In genomic region chr6:10385512-10386132, GRCh38 we compare ENCODE assay signal across 19 cellular contexts. TPM values are rescaled to one million over a fixed set of nuclear protein-coding genes. Genes with fewer than 3 reads are reported as not detected.
A peak's percentile ranks its signal among the peaks of the same experiment; 100 is the strongest.
DNase-seq lines count a peak whose midpoint lies in the region; ATAC-seq and TF ChIP-seq lines count a peak whose summit lies in the region.
"Had no signal": no experiment of that assay in that cellular context is flagged by ENCODE, and none has a peak within 500 bp of the region (broad histone marks: within the 10 kb centered on the region; RNA-seq: fewer than 3 reads in every experiment).

No MANE protein-coding gene starts in this region.

- H3K36me3 ChIP-seq in hepatocyte (replicated peaks; ENCODE audit: insufficient read depth, low read depth), result no peaks in the 10 kb centered on the region
- H3K36me3 ChIP-seq in neural progenitor cell, result no peaks in the 10 kb centered on the region
- H3K36me3 ChIP-seq: MG63 had no signal

- peak overlapping the region; percentile 49 for H3K27ac Mint-ChIP-seq in activated naive CD4-positive, alpha-beta T cell treated with anti-CD3 and anti-CD28 coated beads, Interleukin-2, amount 10 ng/mL, durations not matched to agents 7 days and 5 days
- H3K27ac Mint-ChIP-seq in neural progenitor cell, result no peak overlapping the region
- no peak overlapping the region for H3K27ac Mint-ChIP-seq in stimulated activated memory B cell treated with anti-CD40 and anti-IgM and Interleukin-4, amounts not matched to agents 10 μg/mL and 1 μg/mL and 100 μg/mL, for 72 hours
- no peak overlapping the region for H3K27ac Mint-ChIP-seq in activated CD4-positive, alpha-beta T cell treated with anti-CD3 and anti-CD28 coated beads, Interleukin-2, amount 10 ng/mL, durations not matched to agents 7 days and 5 days

- peaks cover 75% of the 10 kb centered on the region for H3F3A ChIP-seq in neural progenitor cell (ENCODE audit: low read depth)

- H3K9me3 Mint-ChIP-seq in activated naive CD4-positive, alpha-beta T cell treated with anti-CD3 and anti-CD28 coated beads, Interleukin-2, amount 10 ng/mL, durations not matched to agents 7 days and 5 days, result peaks cover 9% of the 10 kb centered on the region
- H3K9me3 Mint-ChIP-seq in neural progenitor cell, result peaks cover 3% of the 10 kb centered on the region
- H3K9me3 Mint-ChIP-seq in stimulated activated memory B cell treated with anti-CD40 and anti-IgM and Interleukin-4, amounts not matched to agents 10 μg/mL and 1 μg/mL and 100 μg/mL, for 72 hours, result peaks cover 16% of the 10 kb centered on the region
- peaks cover 5% of the 10 kb centered on the region for H3K9me3 Mint-ChIP-seq in activated CD4-positive, alpha-beta T cell treated with anti-CD3 and anti-CD28 coated beads, Interleukin-2, amount 10 ng/mL, durations not matched to agents 7 days and 5 days

- H2AFZ ChIP-seq in hepatocyte (no peak overlapping the region), neural progenitor cell (replicated peaks) (no peak overlapping the region)

- H3K79me2 ChIP-seq in hepatocyte, result no peaks in the 10 kb centered on the region
- H3K79me2 ChIP-seq in neural progenitor cell (ENCODE audit: low read depth), result no peaks in the 10 kb centered on the region

- no peak overlapping the region for H3K4me3 Mint-ChIP-seq in activated naive CD4-positive, alpha-beta T cell treated with anti-CD3 and anti-CD28 coated beads, Interleukin-2, amount 10 ng/mL, durations not matched to agents 7 days and 5 days
- no peak overlapping the region for H3K4me3 Mint-ChIP-seq in neural progenitor cell
- no peak overlapping the region for H3K4me3 Mint-ChIP-seq in stimulated activated memory B cell treated with anti-CD40 and anti-IgM and Interleukin-4, amounts not matched to agents 10 μg/mL and 1 μg/mL and 100 μg/mL, for 72 hours
- H3K4me3 Mint-ChIP-seq in activated CD4-positive, alpha-beta T cell treated with anti-CD3 and anti-CD28 coated beads, Interleukin-2, amount 10 ng/mL, durations not matched to agents 7 days and 5 days, result no peak overlapping the region

- no peak for ATAC-seq in stimulated activated memory B cell treated with anti-CD40 and anti-IgM and Interleukin-4, amounts not matched to agents 10 μg/mL and 1 μg/mL and 100 μg/mL, for 72 hours

- H4K20me1 ChIP-seq in hepatocyte (ENCODE audit: insufficient read depth, poor library complexity, severe bottlenecking) (no peaks in the 10 kb centered on the region), neural progenitor cell (ENCODE audit: low read depth) (peaks cover 88% of the 10 kb centered on the region)

- H3K27me3 Mint-ChIP-seq in activated naive CD4-positive, alpha-beta T cell treated with anti-CD3 and anti-CD28 coated beads, Interleukin-2, amount 10 ng/mL, durations not matched to agents 7 days and 5 days, result peaks cover 100% of the 10 kb centered on the region
- H3K27me3 Mint-ChIP-seq in neural progenitor cell (ENCODE audit: insufficient read depth, low read depth), result peaks cover 95% of the 10 kb centered on the region
- peaks cover 100% of the 10 kb centered on the region for H3K27me3 Mint-ChIP-seq in stimulated activated memory B cell treated with anti-CD40 and anti-IgM and Interleukin-4, amounts not matched to agents 10 μg/mL and 1 μg/mL and 100 μg/mL, for 72 hours
- H3K27me3 Mint-ChIP-seq in activated CD4-positive, alpha-beta T cell treated with anti-CD3 and anti-CD28 coated beads, Interleukin-2, amount 10 ng/mL, durations not matched to agents 7 days and 5 days, result peaks cover 89% of the 10 kb centered on the region

- peaks cover 42% of the 10 kb centered on the region for H3K4me1 ChIP-seq in hepatocyte (ENCODE audit: insufficient read depth)
- H3K4me1 ChIP-seq in neural progenitor cell, result peaks cover 40% of the 10 kb centered on the region

- peaks cover 100% of the 10 kb centered on the region for H3K27me3 ChIP-seq in hepatocyte
- peaks cover 100% of the 10 kb centered on the region for H3K27me3 ChIP-seq in neural progenitor cell
- H3K27me3 ChIP-seq: MG63 had no signal

- H3K9me2 ChIP-seq in hepatocyte (replicated peaks; ENCODE audit: insufficient read depth), result no peaks in the 10 kb centered on the region

- POLR2A ChIA-PET in RWPE1 (lab: Yijun Ruan, JAX; ENCODE audit: low non-redundant PET), result no interaction called here
- POLR2A ChIA-PET in activated CD4-positive, alpha-beta T cell treated with anti-CD3 and anti-CD28 coated beads, Interleukin-2, amount 10 ng/mL, durations not matched to agents 7 days and 5 days (lab: Charles Lee), result no interaction called here

- H3K4me2 ChIP-seq in hepatocyte, result no peak overlapping the region
- peak overlapping the region; percentile 18 for H3K4me2 ChIP-seq in neural progenitor cell

- no peak for TF ChIP-seq CTCF in hepatocyte (IDR thresholded peaks at IDR 0.05; ENCODE audit: poor library complexity)
- no peak for TF ChIP-seq CTCF in neural progenitor cell (IDR thresholded peaks at IDR 0.05)
- no peak for TF ChIP-seq CTCF in RWPE1 (conservative IDR thresholded peaks at IDR 0.05; ENCODE audit: low read depth)

- peaks cover 2% of the 10 kb centered on the region for H3K4me1 Mint-ChIP-seq in activated naive CD4-positive, alpha-beta T cell treated with anti-CD3 and anti-CD28 coated beads, Interleukin-2, amount 10 ng/mL, durations not matched to agents 7 days and 5 days
- peaks cover 47% of the 10 kb centered on the region for H3K4me1 Mint-ChIP-seq in neural progenitor cell
- H3K4me1 Mint-ChIP-seq in stimulated activated memory B cell treated with anti-CD40 and anti-IgM and Interleukin-4, amounts not matched to agents 10 μg/mL and 1 μg/mL and 100 μg/mL, for 72 hours, result peaks cover 13% of the 10 kb centered on the region
- H3K4me1 Mint-ChIP-seq in activated CD4-positive, alpha-beta T cell treated with anti-CD3 and anti-CD28 coated beads, Interleukin-2, amount 10 ng/mL, durations not matched to agents 7 days and 5 days, result peaks cover 8% of the 10 kb centered on the region

- H3K9me3 ChIP-seq in hepatocyte (ENCODE audit: low read depth), result no peaks in the 10 kb centered on the region
- no peaks in the 10 kb centered on the region for H3K9me3 ChIP-seq in neural progenitor cell (ENCODE audit: low read depth)
- H3K9me3 ChIP-seq: MG63 had no signal

- DNase-seq in activated naive CD4-positive, alpha-beta T cell treated with anti-CD3 and anti-CD28 coated beads, Interleukin-2, amount 10 ng/mL, durations not matched to agents 7 days and 5 days, result no peak
- no peak for DNase-seq in activated naive CD4-positive, alpha-beta T cell (lab: John Stamatoyannopoulos, UW)
- DNase-seq in hepatocyte (ENCODE audit: low spot score) (no peak), neural progenitor cell (ENCODE audit: low spot score) (peak; percentile 50), RWPE1 (ENCODE audit: low spot score) (no peak), HUDEP-2 (lab: John Stamatoyannopoulos, UW; ENCODE audit: unreplicated experiment in 76 of 76) (no peak)
- no peak for DNase-seq in activated CD4-positive, alpha-beta T cell treated with anti-CD3 and anti-CD28 coated beads, Interleukin-2, amount 10 ng/mL, durations not matched to agents 7 days and 5 days
- DNase-seq: Calu3; CD4-positive, alpha-beta memory T cell; DMS53; HCEC 1CT; MG63; NCI-H1092; NCI-H146; NCI-H2081; NCI-H748 treated with DMSO at 0.1 percent for 48 hours had no signal

- H3K27ac ChIP-seq in hepatocyte (peak overlapping the region; percentile 69), neural progenitor cell (no peak overlapping the region), RWPE1 (no peak overlapping the region)
- H3K27ac ChIP-seq: HL-60 had no signal

- H3K4me3 ChIP-seq in hepatocyte (no peak overlapping the region), neural progenitor cell (no peak overlapping the region)
- H3K4me3 ChIP-seq: MG63 had no signal

- 31% methylated on average over 21 of the region's 21 CpGs for WGBS in hepatocyte (ENCODE audit: low lambda C conversion rate, missing lambda C conversion rate)

- peaks cover 20% of the 10 kb centered on the region for H3K36me3 Mint-ChIP-seq in activated naive CD4-positive, alpha-beta T cell treated with anti-CD3 and anti-CD28 coated beads, Interleukin-2, amount 10 ng/mL, durations not matched to agents 7 days and 5 days
- no peaks in the 10 kb centered on the region for H3K36me3 Mint-ChIP-seq in neural progenitor cell
- H3K36me3 Mint-ChIP-seq in stimulated activated memory B cell treated with anti-CD40 and anti-IgM and Interleukin-4, amounts not matched to agents 10 μg/mL and 1 μg/mL and 100 μg/mL, for 72 hours, result peaks cover 8% of the 10 kb centered on the region
- peaks cover 20% of the 10 kb centered on the region for H3K36me3 Mint-ChIP-seq in activated CD4-positive, alpha-beta T cell treated with anti-CD3 and anti-CD28 coated beads, Interleukin-2, amount 10 ng/mL, durations not matched to agents 7 days and 5 days (ENCODE audit: low read depth)

- no peak overlapping the region for H3K9ac ChIP-seq in neural progenitor cell
- H3K9ac ChIP-seq: KMS-11 had no signal

- CTCF ChIA-PET in activated naive CD4-positive, alpha-beta T cell treated with anti-CD3 and anti-CD28 coated beads, Interleukin-2, amount 10 ng/mL, durations not matched to agents 7 days and 5 days (lab: Charles Lee), result no interaction called here
- CTCF ChIA-PET in RWPE1 (lab: Yijun Ruan, JAX), result interaction anchor here (0.7 kb wide), 1 partner anchor 380 kb away, joined by 3 read pairs; no protein-coding TSS in a partner anchor
- CTCF ChIA-PET in activated CD4-positive, alpha-beta T cell treated with anti-CD3 and anti-CD28 coated beads, Interleukin-2, amount 10 ng/mL, durations not matched to agents 7 days and 5 days (lab: Charles Lee), result interaction anchor here (1.2 to 4.3 kb wide), 2 partner anchors 29 to 36 kb away, joined by 4 to 31 read pairs; partner anchors contain the start of gene TFAP2A

RNA-seq across cellular contexts. Expression of gene TFAP2A, which starts 29.3 kb away (rescaled TPM):
- 6.2 TPM in 2 replicates for total RNA-seq in hepatocyte
- 14.9 and 17.5 TPM in 2 replicates for polyA plus RNA-seq in hepatocyte
- total RNA-seq in neural progenitor cell (ENCODE audit: low replicate concordance), result 0.39 and 0.65 TPM in 2 replicates
- not detected for total RNA-seq in activated CD4-positive, alpha-beta T cell treated with anti-CD3 and anti-CD28 coated beads, Interleukin-2, amount 10 ng/mL, durations not matched to agents 7 days and 5 days
- total RNA-seq: CD4-positive, alpha-beta memory T cell had no signal
- polyA plus RNA-seq: CD4-positive, alpha-beta memory T cell had no signal
